ENCODE assay signal across 13 cellular contexts in genomic region chr16:86343733-86344585, GRCh38.
DNase-seq lines count a peak whose midpoint lies in the region; ATAC-seq and TF ChIP-seq lines count a peak whose summit lies in the region.
"Had no signal": no experiment of that assay in that cellular context is flagged by ENCODE, and none has a peak within 500 bp of the region (broad histone marks: within the 10 kb centered on the region; RNA-seq: fewer than 3 reads in every experiment).

No MANE protein-coding gene starts in this region.

- H4K20me1 ChIP-seq in GM23248 (ENCODE audit: insufficient read depth) (no peaks in the 10 kb centered on the region), fibroblast of lung (ENCODE audit: control insufficient read depth, extremely low read depth, insufficient read depth, low read length) (no peaks in the 10 kb centered on the region)

- H3K9me3 ChIP-seq in GM23248 (ENCODE audit: low read depth): no peaks in the 10 kb centered on the region
- H3K9me3 ChIP-seq in fibroblast of lung (ENCODE audit: control insufficient read depth, insufficient read depth, low read depth, low read length): no peaks in the 10 kb centered on the region
- no peaks in the 10 kb centered on the region for H3K9me3 ChIP-seq in prostate gland

- peak overlapping the region; percentile 80 for H3K4me2 ChIP-seq in GM23248 (ENCODE audit: unreplicated experiment)
- peak overlapping the region; percentile 87 for H3K4me2 ChIP-seq in fibroblast of lung (ENCODE audit: extremely low read depth, insufficient read depth, low read length)

- H3K4me3 ChIP-seq in GM23248 (peak overlapping the region; percentile 47), fibroblast of lung (replicated peaks in 1 of 4; ENCODE audit: control extremely low read depth in 1 of 4, insufficient read depth in 1 of 4, low read depth in 3 of 4, low read length in 4 of 4) (peak overlapping the region in 2 of 4 experiments; percentile 8 to 36), prostate gland (no peak overlapping the region)
- H3K4me3 ChIP-seq: GM12878 had no signal

- H2AFZ ChIP-seq in GM23248 (peak overlapping the region; percentile 73), fibroblast of lung (ENCODE audit: low read length) (peak overlapping the region; percentile 62)

- H3F3A ChIP-seq in GM23248 (ENCODE audit: insufficient read depth): peaks cover 14% of the 10 kb centered on the region; the same call in 1 of the 2 replicates

- TF ChIP-seq POLR2A in prostate gland (IDR thresholded peaks at IDR 0.05): no peak

- H3K36me3 ChIP-seq in GM23248 (ENCODE audit: low read depth) (no peaks in the 10 kb centered on the region), fibroblast of lung (ENCODE audit: control insufficient read depth, insufficient read depth, low read length) (no peaks in the 10 kb centered on the region), prostate gland (no peaks in the 10 kb centered on the region)

- no peaks in the 10 kb centered on the region for H3K9me2 ChIP-seq in GM23248 (ENCODE audit: insufficient read depth)

- H3K4me1 ChIP-seq in GM23248 (ENCODE audit: insufficient read depth): peaks cover 18% of the 10 kb centered on the region
- peaks cover 12% of the 10 kb centered on the region for H3K4me1 ChIP-seq in fibroblast of lung (ENCODE audit: control insufficient read depth, extremely low read depth, insufficient read depth, low read length)
- H3K4me1 ChIP-seq in prostate gland (replicated peaks): no peaks in the 10 kb centered on the region

- in situ Hi-C loops in GM23248 (cut with MboI): no loop called here

- DNase-seq in GM23248 (peak; percentile 46), SK-N-DZ (ENCODE audit: low spot score) (peak; percentile 37), fibroblast of lung (ENCODE audit: low read depth in 2 of 2) (peak in 1 of 2 donors; percentile 42), prostate gland (ENCODE audit: low spot score) (peak; percentile 36), NCI-H1436 treated with DMSO at 0.1 percent for 48 hours (lab: John Stamatoyannopoulos, UW) (no peak)
- no peak for DNase-seq in stimulated activated naive CD4-positive, alpha-beta T cell (lab: John Stamatoyannopoulos, UW)
- DNase-seq: activated CD4-positive, CD25-positive, alpha-beta regulatory T cell treated with anti-CD3 and anti-CD28 coated beads, Interleukin-2, amount 50 U/mL, for 72 hours; activated T-cell treated with anti-CD3 and anti-CD28 coated beads, Interleukin-2, amount 50 U/mL, for 1 hour; NCI-H2081 treated with DMSO at 0.1 percent for 48 hours; stimulated activated CD4-positive, alpha-beta T cell treated with anti-CD3 and anti-CD28 coated beads, Interleukin-2, amount 100 ng/mL, for 48 hours had no signal

- H3K27me3 ChIP-seq in GM23248 (replicated peaks; ENCODE audit: insufficient read depth) (no peaks in the 10 kb centered on the region), fibroblast of lung (ENCODE audit: control insufficient read depth, insufficient read depth, low read length) (no peaks in the 10 kb centered on the region), prostate gland (replicated peaks; ENCODE audit: insufficient read depth) (no peaks in the 10 kb centered on the region)

- peak overlapping the region; percentile 58 for H3K9ac ChIP-seq in GM23248
- no peak overlapping the region for H3K9ac ChIP-seq in fibroblast of lung (ENCODE audit: insufficient read depth, low read length)

- H3K27ac ChIP-seq in GM23248: peak overlapping the region; percentile 72
- peak overlapping the region; percentile 85 for H3K27ac ChIP-seq in fibroblast of lung (ENCODE audit: insufficient read depth, low read length)
- H3K27ac ChIP-seq in prostate gland: peak overlapping the region; percentile 73 to 79

- intact Hi-C loops in prostate gland (cut with DNase I): loop anchor here (2.0 to 5.0 kb wide), 3 partner anchors 37 to 272 kb away; no protein-coding TSS in a partner anchor

- WGBS in GM23248 (ENCODE audit: low coverage in 1 of 2, low lambda C conversion rate in 2 of 2, missing lambda C conversion rate in 2 of 2), 2 experiments: 27 to 29% methylated on average over 10 of the region's 10 CpGs
- 3% methylated on average over 10 of the region's 10 CpGs for WGBS in prostate gland

- ATAC-seq in HG03520 (IDR thresholded peaks at IDR 0.05; ENCODE audit: unreplicated experiment): no peak
- ATAC-seq in GM19035 (IDR thresholded peaks at IDR 0.05; ENCODE audit: unreplicated experiment): no peak
- ATAC-seq: GM12878 had no signal

- no peaks in the 10 kb centered on the region for H3K79me2 ChIP-seq in GM23248 (ENCODE audit: insufficient read depth)
- no peaks in the 10 kb centered on the region for H3K79me2 ChIP-seq in fibroblast of lung (ENCODE audit: control insufficient read depth, insufficient read depth, low read length)

- TF ChIP-seq CTCF in fibroblast of lung (conservative IDR thresholded peaks at IDR 0.05 in 1 of 2, IDR thresholded peaks at IDR 0.05 in 1 of 2; ENCODE audit: low read depth in 1 of 2, low read length in 2 of 2): no peak
- no peak for TF ChIP-seq CTCF in prostate gland (IDR thresholded peaks at IDR 0.05)

Comparison
In these comparisons a context has a peak if more than half of its experiments do, and no peak if none do; other contexts are left out.
1. DNase-seq: peak in GM23248 (single experiment), SK-N-DZ (single experiment) and prostate gland (single experiment); none in NCI-H1436 treated with DMSO at 0.1 percent for 48 hours (single experiment) and stimulated activated naive CD4-positive, alpha-beta T cell (0 of 6).
2. Peak in every context shown above with its lines, with median percentiles within 50 percentile points of each other: H3K27ac ChIP-seq.